27 cellular contexts compared by ENCODE assay signal in the genomic region with DNA sequence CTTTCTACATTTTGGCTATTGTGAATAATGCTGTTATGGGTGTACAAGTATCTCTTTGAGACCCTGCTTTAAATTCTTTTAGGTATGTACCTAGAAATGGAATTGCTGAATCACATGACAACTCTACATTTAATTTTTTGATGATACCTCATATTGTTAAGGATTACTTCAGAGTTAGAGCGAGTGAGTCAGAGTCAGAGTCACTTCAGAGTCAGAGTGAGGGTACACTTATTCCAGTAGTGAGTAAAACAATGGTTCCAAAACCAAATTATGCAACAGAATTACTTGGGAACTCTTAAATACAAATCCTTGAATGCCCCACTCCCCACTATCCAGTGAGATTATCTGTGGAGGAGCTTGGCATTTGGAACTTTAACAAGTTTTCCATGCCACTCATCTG. TPM values are rescaled to one million over a fixed set of nuclear protein-coding genes. Genes with fewer than 3 reads are reported as not detected.
A peak's percentile ranks its signal among the peaks of the same experiment; 100 is the strongest.
DNase-seq lines count a peak whose midpoint lies in the region; FAIRE-seq and TF ChIP-seq lines count a peak whose summit lies in the region.
"Had no signal": no experiment of that assay in that cellular context is flagged by ENCODE, and none has a peak within 500 bp of the region (broad histone marks: within the 10 kb centered on the region; RNA-seq: fewer than 3 reads in every experiment).

No MANE protein-coding gene starts in this region.

- H3K4me1 ChIP-seq in GM23248 (ENCODE audit: insufficient read depth) = peaks cover 8% of the 10 kb centered on the region
- H3K4me1 ChIP-seq: esophagus muscularis mucosa, right lobe of liver, SJSA1 had no signal

- H3K9me2 ChIP-seq in GM23248 (ENCODE audit: insufficient read depth) = no peaks in the 10 kb centered on the region

- no peaks in the 10 kb centered on the region for H4K20me1 ChIP-seq in GM23248 (ENCODE audit: insufficient read depth)

- peaks cover 3% of the 10 kb centered on the region; the same call in 1 of the 2 replicates for H3F3A ChIP-seq in GM23248 (ENCODE audit: insufficient read depth)

- H3K9ac ChIP-seq in GM23248 = no peak overlapping the region

- no peaks in the 10 kb centered on the region for H3K79me2 ChIP-seq in GM23248 (ENCODE audit: insufficient read depth)

- H3K9me3 ChIP-seq in GM23248 (ENCODE audit: low read depth) = no peaks in the 10 kb centered on the region
- H3K9me3 ChIP-seq: esophagus muscularis mucosa, neutrophil, right lobe of liver, SJSA1 had no signal

- no peak overlapping the region for H2AFZ ChIP-seq in GM23248
- H2AFZ ChIP-seq: GM23338 had no signal

- FAIRE-seq in bronchial epithelial cell (lab: Jason Lieb, UNC) (no peak), GM12891 (lab: Jason Lieb, UNC) (no peak)
- FAIRE-seq: islet of Langerhans had no signal

- no peak overlapping the region for H3K4me3 ChIP-seq in GM23248
- H3K4me3 ChIP-seq in bronchial epithelial cell (ENCODE audit: low read depth, low read length) = no peak overlapping the region
- H3K4me3 ChIP-seq: coronary artery, esophagus muscularis mucosa, GM23338, right lobe of liver, SJSA1 had no signal

- no peak overlapping the region for H3K27ac ChIP-seq in GM23248
- H3K27ac ChIP-seq: C4-2B, coronary artery, esophagus muscularis mucosa, neutrophil, right lobe of liver, SJSA1 had no signal

- no peak for TF ChIP-seq POLR2A in GM12891 (IDR thresholded peaks at IDR 0.05; ENCODE audit: low read depth, low read length)

- POLR2A ChIA-PET in HEK293T (lab: Yijun Ruan, JAX) = no interaction called here

- no peak overlapping the region for H3K4me2 ChIP-seq in GM23248 (ENCODE audit: unreplicated experiment)
- H3K4me2 ChIP-seq: GM23338 had no signal

- H3K36me3 ChIP-seq in GM23248 (ENCODE audit: low read depth) (no peaks in the 10 kb centered on the region), bronchial epithelial cell (ENCODE audit: control insufficient read depth, insufficient read depth, low read length) (no peaks in the 10 kb centered on the region)
- H3K36me3 ChIP-seq: esophagus muscularis mucosa, neutrophil, right lobe of liver, SJSA1 had no signal

- TF ChIP-seq CTCF in bronchial epithelial cell (IDR thresholded peaks at IDR 0.05; ENCODE audit: insufficient read depth, low read length, severe bottlenecking) = no peak

- H3K27me3 ChIP-seq in GM23248 (replicated peaks; ENCODE audit: insufficient read depth) (no peaks in the 10 kb centered on the region), bronchial epithelial cell (ENCODE audit: control insufficient read depth, insufficient read depth, low read length) (no peaks in the 10 kb centered on the region)
- H3K27me3 ChIP-seq: esophagus muscularis mucosa, neutrophil, right lobe of liver, SJSA1 had no signal

- in situ Hi-C loops in GM23248 (cut with MboI) = no loop called here

- DNase-seq in GM23248 (peak; percentile 72), HT1080 (ENCODE audit: low read depth) (peak; percentile 36), bronchial epithelial cell (ENCODE audit: low read depth) (peak; percentile 87), iris pigment epithelial cell (ENCODE audit: low read depth) (peak; percentile 58), DMS114 treated with DMSO at 0.1 percent for 48 hours (lab: John Stamatoyannopoulos, UW; ENCODE audit: unreplicated experiment) (no peak), HEK293T (ENCODE audit: extremely low spot score) (no peak), GM12891 (ENCODE audit: insufficient read length, low spot score) (no peak)
- DNase-seq: activated B cell treated with CpG ODN at 0.5 μM for 24 hours; activated CD4-positive, alpha-beta memory T cell treated with anti-CD3 and anti-CD28 coated beads, Interleukin-2, amount 10 ng/mL, durations not matched to agents 7 days and 5 days; activated gamma-delta T cell; Calu3; effector memory CD4-positive, alpha-beta T cell; naive B cell; NCI-H1105 treated with DMSO at 0.1 percent for 48 hours; NCI-H2029 treated with DMSO at 0.1 percent for 48 hours; NCI-H2227 treated with DMSO at 0.1 percent for 48 hours; NCI-H526 treated with DMSO at 0.1 percent for 48 hours; right lobe of liver; stimulated activated CD4-positive, alpha-beta T cell treated with anti-CD3 and anti-CD28 coated beads, Interleukin-12 subunit alpha, Interleukin-12 subunit beta, amount 100 ng/mL, for 4 hours; stimulated activated CD4-positive, alpha-beta T cell treated with anti-CD3 and anti-CD28 coated beads, Interleukin-4, amount 100 ng/mL, for 1 hour had no signal

- CTCF ChIA-PET in HEK293T (lab: Yijun Ruan, JAX) = no interaction called here

- 72 to 73% methylated on average over 1 of the region's 1 CpG for whole genome bisulfite sequencing in GM23248 (ENCODE audit: low coverage in 1 of 2, low lambda C conversion rate in 2 of 2, missing lambda C conversion rate in 2 of 2), 2 experiments

TF ChIP-seq in HEK293T, 16 proteins besides CTCF, POLR2A, EP300 and RAD21:
- TF ChIP-seq HDGF (IDR thresholded peaks at IDR 0.05; ENCODE audit: borderline replicate concordance) (no peak), TARDBP (IDR thresholded peaks at IDR 0.05) (no peak), L3MBTL2 (conservative IDR thresholded peaks at IDR 0.05) (no peak), NFRKB (IDR thresholded peaks at IDR 0.05) (no peak), ZNF384 (IDR thresholded peaks at IDR 0.05) (no peak), LEF1 (IDR thresholded peaks at IDR 0.05; ENCODE audit: borderline replicate concordance) (no peak), FOXA1 (IDR thresholded peaks at IDR 0.05) (no peak), FOXM1 (IDR thresholded peaks at IDR 0.05; ENCODE audit: borderline replicate concordance) (no peak), CTBP1 (IDR thresholded peaks at IDR 0.05; ENCODE audit: borderline replicate concordance) (no peak), FOXK2 (IDR thresholded peaks at IDR 0.05) (no peak), BHLHE40 (IDR thresholded peaks at IDR 0.05; ENCODE audit: borderline replicate concordance) (no peak), ELF4 (IDR thresholded peaks at IDR 0.05) (no peak), SP1 (IDR thresholded peaks at IDR 0.05) (no peak), SUZ12 (IDR thresholded peaks at IDR 0.05) (no peak)
- TF ChIP-seq, protein P1, sequence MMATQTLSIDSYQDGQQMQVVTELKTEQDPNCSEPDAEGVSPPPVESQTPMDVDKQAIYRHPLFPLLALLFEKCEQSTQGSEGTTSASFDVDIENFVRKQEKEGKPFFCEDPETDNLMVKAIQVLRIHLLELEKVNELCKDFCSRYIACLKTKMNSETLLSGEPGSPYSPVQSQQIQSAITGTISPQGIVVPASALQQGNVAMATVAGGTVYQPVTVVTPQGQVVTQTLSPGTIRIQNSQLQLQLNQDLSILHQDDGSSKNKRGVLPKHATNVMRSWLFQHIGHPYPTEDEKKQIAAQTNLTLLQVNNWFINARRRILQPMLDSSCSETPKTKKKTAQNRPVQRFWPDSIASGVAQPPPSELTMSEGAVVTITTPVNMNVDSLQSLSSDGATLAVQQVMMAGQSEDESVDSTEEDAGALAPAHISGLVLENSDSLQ (IDR thresholded peaks at IDR 0.05) = no peak

TF ChIP-seq in GM12891, 5 proteins besides CTCF, POLR2A, EP300 and RAD21:
- TF ChIP-seq TAF1 (IDR thresholded peaks at IDR 0.05; ENCODE audit: low read depth, low read length) (no peak), PAX5 (IDR thresholded peaks at IDR 0.05; ENCODE audit: insufficient read depth, low read length, severe bottlenecking) (no peak)

RNA-seq across cellular contexts. Expression of gene SNRK, which starts 50.3 kb away (rescaled TPM):
- 11.6 and 15.0 TPM in 2 replicates for total RNA-seq in GM23248 (2014; rRNA removed; shearing (Covaris generic))
- polyA plus RNA-seq in GM23248 (2016; fragmentation: Nextera tagmentation; extraction: Ambion mirVana) = 5.0 and 6.4 TPM in 2 replicates
- 13.7 and 15.2 TPM in 2 replicates for total RNA-seq in HT1080 (2014; rRNA removed; shearing (Covaris generic))
- 8.9 and 12.2 TPM in 2 replicates for polyA plus RNA-seq in HT1080 (2015; cell fraction: cytosol; rRNA removed)
- polyA plus RNA-seq in HT1080 (2015; cell fraction: nucleus; rRNA removed) = 17.5 and 18.7 TPM in 2 replicates
- 28.3 and 29.7 TPM in 2 replicates for total RNA-seq in bronchial epithelial cell
- 3.8 TPM for polyA plus RNA-seq in GM12891 (2012; ENCODE audit: low read depth, missing spikeins)

Comparison
In these comparisons a context has a peak if more than half of its experiments do, and no peak if none do; other contexts are left out.
1. DNase-seq: peak in GM23248 (single experiment), HT1080 (single experiment), bronchial epithelial cell (single experiment) and iris pigment epithelial cell (single experiment); none in DMS114 treated with DMSO at 0.1 percent for 48 hours (single experiment), HEK293T (single experiment) and GM12891 (single experiment).